9 cellular contexts compared by ENCODE assay signal in genomic region chr12:29073631-29074239, GRCh38.
DNase-seq lines count a peak whose midpoint lies in the region; ATAC-seq and TF ChIP-seq lines count a peak whose summit lies in the region.
"Had no signal": no experiment of that assay in that cellular context is flagged by ENCODE, and none has a peak within 500 bp of the region (broad histone marks: within the 10 kb centered on the region; RNA-seq: fewer than 3 reads in every experiment).

No MANE protein-coding gene starts in this region.

- intact Hi-C loops in PC-9 (cut with micrococcal nuclease; ENCODE audit: unreplicated experiment) = loop anchor here (1.0 to 10.0 kb wide), 2 partner anchors 244 to 441 kb away; no protein-coding TSS in a partner anchor

- no peaks in the 10 kb centered on the region for H3K79me2 ChIP-seq in PC-9 (ENCODE audit: low read depth)

- no peak overlapping the region for H3K27ac ChIP-seq in PC-9
- no peak overlapping the region for H3K27ac ChIP-seq in effector memory CD4-positive, alpha-beta T cell (ENCODE audit: insufficient read depth, low read length, poor library complexity, severe bottlenecking)
- H3K27ac ChIP-seq: BLaER1 had no signal

- BruUV-seq in PC-9 (replicated peaks; lab: Mats Ljungman, UMichigan) = no TSS peak

- no peak overlapping the region for H2AFZ ChIP-seq in PC-9

- no peaks in the 10 kb centered on the region for H3K9me3 ChIP-seq in PC-9 (ENCODE audit: insufficient read depth, low read depth)
- H3K9me3 ChIP-seq in effector memory CD4-positive, alpha-beta T cell (ENCODE audit: control insufficient read depth, low read length) = no peaks in the 10 kb centered on the region
- H3K9me3 ChIP-seq: BLaER1 had no signal

- ATAC-seq in GM21381 (IDR thresholded peaks at IDR 0.05; ENCODE audit: unreplicated experiment) = peak; percentile 77

- H3K4me3 ChIP-seq in PC-9 = no peak overlapping the region
- H3K4me3 ChIP-seq in effector memory CD4-positive, alpha-beta T cell (ENCODE audit: insufficient read depth, low read depth, low read length, poor library complexity, severe bottlenecking) = no peak overlapping the region
- H3K4me3 ChIP-seq: BLaER1 had no signal

- H3K9me2 ChIP-seq in PC-9 (ENCODE audit: insufficient read depth) = no peaks in the 10 kb centered on the region

- no peak overlapping the region for H3K4me2 ChIP-seq in PC-9
- H3K4me2 ChIP-seq: BLaER1 had no signal

- no peaks in the 10 kb centered on the region for H3K4me1 ChIP-seq in PC-9 (replicated peaks; ENCODE audit: insufficient read depth)
- no peaks in the 10 kb centered on the region for H3K4me1 ChIP-seq in effector memory CD4-positive, alpha-beta T cell (ENCODE audit: control insufficient read depth, insufficient read depth, low read length, poor library complexity, severe bottlenecking)
- H3K4me1 ChIP-seq: BLaER1 had no signal

- H3F3A ChIP-seq in PC-9 (ENCODE audit: insufficient read depth, low read depth) = no peaks in the 10 kb centered on the region

- DNase-seq in DMS79 treated with DMSO at 0.1 percent for 48 hours (lab: John Stamatoyannopoulos, UW) (peak; percentile 18), DMS79 (lab: John Stamatoyannopoulos, UW) (no peak), HT-29 (ENCODE audit: low spot score) (peak; percentile 82), PC-9 (peak; percentile 15 to 42), dermis microvascular lymphatic vessel endothelial cell (ENCODE audit: low read depth in 2 of 2) (peak; percentile 30 to 68), middle frontal gyrus (ENCODE audit: extremely low spot score, low spot score) (peak; percentile 59)
- no peak for DNase-seq in effector memory CD4-positive, alpha-beta T cell

- POLR2A ChIA-PET in PC-9 (lab: Charles Lee; ENCODE audit: unreplicated experiment) = no interaction called here

- no peaks in the 10 kb centered on the region for H3K36me3 ChIP-seq in PC-9 (ENCODE audit: low read depth)
- no peaks in the 10 kb centered on the region for H3K36me3 ChIP-seq in effector memory CD4-positive, alpha-beta T cell (ENCODE audit: control insufficient read depth, insufficient read depth, low read length)
- H3K36me3 ChIP-seq: BLaER1 had no signal

- CTCF ChIA-PET in PC-9 (lab: Charles Lee) = interaction anchor here (0.6 to 1.8 kb wide), 2 partner anchors 17 to 244 kb away, joined by 3 to 14 read pairs; no protein-coding TSS in a partner anchor

- H4K20me1 ChIP-seq in PC-9 (ENCODE audit: insufficient read depth) = no peaks in the 10 kb centered on the region
- H4K20me1 ChIP-seq: BLaER1 had no signal

- no peaks in the 10 kb centered on the region for H3K27me3 ChIP-seq in PC-9 (ENCODE audit: insufficient read depth, low read depth)
- peaks cover 3% of the 10 kb centered on the region for H3K27me3 ChIP-seq in effector memory CD4-positive, alpha-beta T cell (replicated peaks; ENCODE audit: control insufficient read depth, insufficient read depth, low read length, poor library complexity, severe bottlenecking)
- H3K27me3 ChIP-seq: BLaER1 had no signal

- TF ChIP-seq CTCF in PC-9 (conservative IDR thresholded peaks at IDR 0.05) = peak; percentile 86

Comparison
In these comparisons a context has a peak if more than half of its experiments do, and no peak if none do; other contexts are left out.
1. DNase-seq: peak in DMS79 treated with DMSO at 0.1 percent for 48 hours (single experiment), HT-29 (single experiment), PC-9 (2 of 2), dermis microvascular lymphatic vessel endothelial cell (2 of 2) and middle frontal gyrus (single experiment); none in DMS79 (single experiment) and effector memory CD4-positive, alpha-beta T cell (0 of 3).